In the genomic region with DNA sequence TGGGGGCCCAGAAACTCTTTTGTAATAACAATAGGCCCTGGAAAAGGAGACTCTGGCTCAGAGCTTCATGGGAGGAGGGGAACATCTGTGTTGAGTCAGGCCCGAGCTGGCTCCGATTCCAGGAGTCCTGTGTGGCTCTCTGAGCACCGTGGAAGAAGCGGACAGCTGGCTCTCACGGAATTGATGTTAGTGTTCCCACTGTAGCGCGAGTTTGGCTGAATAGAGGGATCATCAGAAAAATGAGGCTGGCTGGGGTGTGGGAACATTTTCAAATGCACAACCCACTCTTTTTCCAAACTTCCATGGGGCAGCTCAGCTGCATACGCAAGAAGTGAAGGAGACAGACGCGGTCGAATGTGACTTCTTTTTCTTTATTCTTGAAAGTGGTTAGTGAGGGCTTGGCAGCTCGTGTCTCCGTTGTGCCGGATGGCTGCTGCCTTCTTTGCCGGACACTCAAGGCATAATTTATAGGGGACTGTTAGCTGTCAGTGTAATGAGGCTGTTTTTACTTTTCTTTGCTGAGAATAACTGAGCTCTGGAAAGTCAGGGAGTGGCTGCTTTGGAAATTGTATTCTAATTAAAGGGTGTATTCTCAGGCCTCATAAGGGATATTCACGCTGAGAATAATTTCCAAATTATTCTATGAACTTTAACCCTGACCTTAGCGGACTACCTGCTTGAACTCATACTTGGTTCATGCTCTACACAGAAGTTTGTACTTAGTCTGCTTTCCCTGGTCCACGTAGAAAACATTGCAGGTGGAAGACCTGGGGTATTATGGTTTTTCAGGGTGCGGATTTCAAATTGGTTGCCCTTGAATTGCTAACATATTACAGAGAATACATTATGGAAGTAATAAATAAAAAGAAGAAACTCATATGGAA, we compare ENCODE assay signal across 2 cellular contexts.
TF ChIP-seq lines count a peak whose summit lies in the region.

No MANE protein-coding gene starts in this region.

TF ChIP-seq in liver, 16 proteins besides CTCF, POLR2A, EP300 and RAD21 (continued from another document):
- peak; percentile 24 to 51 for TF ChIP-seq HNF4A (conservative IDR thresholded peaks at IDR 0.05)
TF ChIP-seq in liver: peak in this region for 2.

TF ChIP-seq in HepG2, 621 proteins besides CTCF, POLR2A, EP300 and RAD21 (continued from another document):
- TF ChIP-seq, protein P1, sequence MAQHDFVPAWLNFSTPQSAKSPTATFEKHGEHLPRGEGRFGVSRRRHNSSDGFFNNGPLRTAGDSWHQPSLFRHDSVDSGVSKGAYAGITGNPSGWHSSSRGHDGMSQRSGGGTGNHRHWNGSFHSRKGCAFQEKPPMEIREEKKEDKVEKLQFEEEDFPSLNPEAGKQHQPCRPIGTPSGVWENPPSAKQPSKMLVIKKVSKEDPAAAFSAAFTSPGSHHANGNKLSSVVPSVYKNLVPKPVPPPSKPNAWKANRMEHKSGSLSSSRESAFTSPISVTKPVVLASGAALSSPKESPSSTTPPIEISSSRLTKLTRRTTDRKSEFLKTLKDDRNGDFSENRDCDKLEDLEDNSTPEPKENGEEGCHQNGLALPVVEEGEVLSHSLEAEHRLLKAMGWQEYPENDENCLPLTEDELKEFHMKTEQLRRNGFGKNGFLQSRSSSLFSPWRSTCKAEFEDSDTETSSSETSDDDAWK (CRISPR knock-in tag; IDR thresholded peaks at IDR 0.05): no peak
- TF ChIP-seq FLYWCH1 (CRISPR knock-in tag; IDR thresholded peaks at IDR 0.05): no peak
- TF ChIP-seq ZBTB8A (CRISPR knock-in tag; IDR thresholded peaks at IDR 0.05; ENCODE audit: borderline replicate concordance, low read depth): no peak
- TF ChIP-seq NONO (IDR thresholded peaks at IDR 0.05): no peak
- no peak for TF ChIP-seq NONO (CRISPR knock-in tag; conservative IDR thresholded peaks at IDR 0.05)
- TF ChIP-seq ZNF552 (CRISPR knock-in tag; IDR thresholded peaks at IDR 0.05; ENCODE audit: borderline replicate concordance): no peak
- TF ChIP-seq ZNF33A (CRISPR knock-in tag; IDR thresholded peaks at IDR 0.05; ENCODE audit: borderline replicate concordance): no peak
- no peak for TF ChIP-seq ZNF343 (CRISPR knock-in tag; IDR thresholded peaks at IDR 0.05)
- TF ChIP-seq ZNF329 (CRISPR knock-in tag; IDR thresholded peaks at IDR 0.05; ENCODE audit: low read depth): no peak
